In genomic region chr20:5192570-5193431, GRCh38 we compare ENCODE assay signal across 10 cellular contexts.
DNase-seq lines count a peak whose midpoint lies in the region; ATAC-seq and TF ChIP-seq lines count a peak whose summit lies in the region.
"Had no signal": no experiment of that assay in that cellular context is flagged by ENCODE, and none has a peak within 500 bp of the region (broad histone marks: within the 10 kb centered on the region; RNA-seq: fewer than 3 reads in every experiment).

No MANE protein-coding gene starts in this region.

- POLR2A ChIA-PET in PC-9 (lab: Charles Lee; ENCODE audit: unreplicated experiment), result interaction anchor here (0.6 kb wide), 1 partner anchor 13 kb away, joined by 7 read pairs; no protein-coding TSS in a partner anchor

- no peaks in the 10 kb centered on the region for H3K79me2 ChIP-seq in PC-9 (ENCODE audit: low read depth)

- no peaks in the 10 kb centered on the region for H4K20me1 ChIP-seq in PC-9 (ENCODE audit: insufficient read depth)

- H3F3A ChIP-seq in PC-9 (ENCODE audit: insufficient read depth, low read depth), result 0 out of 2 replicates have a peak, but pooled peaks cover 11% of the 10 kb centered on the region

- no peak overlapping the region for H2AFZ ChIP-seq in PC-9

- H3K36me3 Mint-ChIP-seq in activated naive CD4-positive, alpha-beta T cell treated with anti-CD3 and anti-CD28 coated beads, Interleukin-2, amount 50 U/mL, for 72 hours, result no peaks in the 10 kb centered on the region
- peaks cover 36% of the 10 kb centered on the region for H3K36me3 Mint-ChIP-seq in central memory CD8-positive, alpha-beta T cell (ENCODE audit: insufficient read depth)

- H3K9me3 Mint-ChIP-seq in activated naive CD4-positive, alpha-beta T cell treated with anti-CD3 and anti-CD28 coated beads, Interleukin-2, amount 50 U/mL, for 72 hours, result no peaks in the 10 kb centered on the region
- H3K9me3 Mint-ChIP-seq in central memory CD8-positive, alpha-beta T cell, result no peaks in the 10 kb centered on the region
- H3K9me3 Mint-ChIP-seq: effector memory CD8-positive, alpha-beta T cell had no signal

- BruUV-seq in PC-9 (replicated peaks; lab: Mats Ljungman, UMichigan), result no TSS peak

- no peaks in the 10 kb centered on the region for H3K27me3 ChIP-seq in PC-9 (ENCODE audit: insufficient read depth, low read depth)
- H3K27me3 ChIP-seq: right lobe of liver had no signal

- H3K36me3 ChIP-seq in PC-9 (ENCODE audit: low read depth), result peaks cover 6% of the 10 kb centered on the region; the same call in 1 of the 2 replicates

- peak in 1 of 2 donors; percentile 9 for DNase-seq in activated naive CD4-positive, alpha-beta T cell treated with anti-CD3 and anti-CD28 coated beads, Interleukin-2, amount 50 U/mL, for 72 hours (ENCODE audit: low spot score in 2 of 2)
- no peak for DNase-seq in activated naive CD4-positive, alpha-beta T cell (lab: John Stamatoyannopoulos, UW)
- DNase-seq in central memory CD8-positive, alpha-beta T cell (ENCODE audit: low spot score in 2 of 2), result no peak
- DNase-seq in PC-9 (no peak), NCI-H1930 (lab: John Stamatoyannopoulos, UW) (no peak), NCI-H1417 treated with DMSO at 0.1 percent for 48 hours (lab: John Stamatoyannopoulos, UW) (no peak)
- no peak for DNase-seq in stimulated activated CD4-positive, alpha-beta T cell treated with anti-CD3 and anti-CD28 coated beads, Interleukin-1b, Interleukin-23, amount 100 ng/mL, for 48 hours

- H3K4me1 ChIP-seq in PC-9 (replicated peaks; ENCODE audit: insufficient read depth), result no peaks in the 10 kb centered on the region

- ATAC-seq in activated naive CD4-positive, alpha-beta T cell treated with anti-CD3 and anti-CD28 coated beads, Interleukin-2, amount 50 U/mL, for 72 hours, result peak in 1 of 2 donors; percentile 27
- peak; percentile 57 for ATAC-seq in HG03354 (IDR thresholded peaks at IDR 0.05; ENCODE audit: poor library complexity, severe bottlenecking, unreplicated experiment)
- ATAC-seq in central memory CD8-positive, alpha-beta T cell (replicated peaks; ENCODE audit: extremely low read depth, poor library complexity, severe bottlenecking), result no peak

- peak overlapping the region; percentile 74 to 77 for H3K27ac Mint-ChIP-seq in activated naive CD4-positive, alpha-beta T cell treated with anti-CD3 and anti-CD28 coated beads, Interleukin-2, amount 50 U/mL, for 72 hours
- peak overlapping the region; percentile 62 for H3K27ac Mint-ChIP-seq in central memory CD8-positive, alpha-beta T cell (ENCODE audit: low read depth)

- H3K9me3 ChIP-seq in PC-9 (ENCODE audit: insufficient read depth, low read depth), result no peaks in the 10 kb centered on the region
- H3K9me3 ChIP-seq: right lobe of liver had no signal

- H3K4me3 Mint-ChIP-seq in central memory CD8-positive, alpha-beta T cell, result no peak overlapping the region
- H3K4me3 Mint-ChIP-seq: effector memory CD8-positive, alpha-beta T cell had no signal

- TF ChIP-seq CTCF in PC-9 (conservative IDR thresholded peaks at IDR 0.05), result no peak; the same call in 1 of the 2 replicates

- H3K27me3 Mint-ChIP-seq in central memory CD8-positive, alpha-beta T cell, result no peaks in the 10 kb centered on the region
- H3K27me3 Mint-ChIP-seq: effector memory CD8-positive, alpha-beta T cell had no signal

- CTCF ChIA-PET in PC-9 (lab: Charles Lee), result interaction anchor here (0.7 to 2.6 kb wide), 7 partner anchors 24 to 1653 kb away, joined by 3 to 105 read pairs (median 3); partner anchors contain the start of gene CDS2

- H3K9me2 ChIP-seq in PC-9 (ENCODE audit: insufficient read depth), result no peaks in the 10 kb centered on the region

- H3K27ac ChIP-seq in PC-9, result no peak overlapping the region

- H3K4me1 Mint-ChIP-seq in central memory CD8-positive, alpha-beta T cell, result no peaks in the 10 kb centered on the region

- no peak overlapping the region for H3K4me2 ChIP-seq in PC-9

- no peak overlapping the region for H3K4me3 ChIP-seq in PC-9
- H3K4me3 ChIP-seq: right lobe of liver had no signal

- intact Hi-C loops in PC-9 (cut with micrococcal nuclease; ENCODE audit: unreplicated experiment), result loop anchor here (1.0 to 10.0 kb wide), 3 partner anchors 66 to 588 kb away; no protein-coding TSS in a partner anchor
